Comparison of ENCODE assay signal across 29 cellular contexts in the genomic region with DNA sequence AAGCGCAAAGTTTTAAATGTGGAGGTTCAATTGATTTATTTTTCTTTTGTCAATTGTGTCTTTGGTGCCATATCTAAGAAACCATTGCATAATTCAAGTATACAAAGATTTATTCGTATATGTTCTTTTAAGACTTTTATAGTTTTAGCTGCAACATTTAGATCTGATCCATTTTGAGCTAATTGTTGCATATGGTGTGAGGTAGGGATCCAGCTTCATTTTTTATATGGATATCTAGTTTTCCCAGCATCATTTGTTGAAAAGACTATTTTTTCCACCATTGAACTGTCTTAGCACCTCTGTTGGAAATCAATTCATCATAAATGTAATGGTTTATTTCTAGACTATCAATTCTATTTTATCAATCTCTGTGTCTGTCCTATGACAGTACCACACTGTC. TPM values are rescaled to one million over a fixed set of nuclear protein-coding genes. Genes with fewer than 3 reads are reported as not detected.
DNase-seq lines count a peak whose midpoint lies in the region; ATAC-seq and TF ChIP-seq lines count a peak whose summit lies in the region.
"Had no signal": no experiment of that assay in that cellular context is flagged by ENCODE, and none has a peak within 500 bp of the region (broad histone marks: within the 10 kb centered on the region; RNA-seq: fewer than 3 reads in every experiment).

No MANE protein-coding gene starts in this region.

- H3K36me3 Mint-ChIP-seq in activated naive CD8-positive, alpha-beta T cell: peaks cover 26% of the 10 kb centered on the region
- H3K36me3 Mint-ChIP-seq in activated naive CD8-positive, alpha-beta T cell treated with anti-CD3 and anti-CD28 coated beads, Interleukin-2, amount 50 U/mL, for 24 hours (ENCODE audit: low read depth): peaks cover 47% of the 10 kb centered on the region
- peaks cover 42% of the 10 kb centered on the region for H3K36me3 Mint-ChIP-seq in T-cell

- H3K9me3 ChIP-seq in Peyer's patch (no peaks in the 10 kb centered on the region), right cardiac atrium (ENCODE audit: control insufficient read depth, low read length) (no peaks in the 10 kb centered on the region)

- no peaks in the 10 kb centered on the region for H3K36me3 ChIP-seq in Peyer's patch
- H3K36me3 ChIP-seq: BLaER1 treated with 17β-estradiol and CSF1 and Interleukin-3, amounts not matched to agents 10 nM and 100 nM had no signal

- peaks cover 15% of the 10 kb centered on the region for H3K9me3 Mint-ChIP-seq in activated naive CD8-positive, alpha-beta T cell (ENCODE audit: low read depth)
- H3K9me3 Mint-ChIP-seq in activated naive CD8-positive, alpha-beta T cell treated with anti-CD3 and anti-CD28 coated beads, Interleukin-2, amount 50 U/mL, for 24 hours: peaks cover 20% of the 10 kb centered on the region
- H3K9me3 Mint-ChIP-seq in T-cell: peaks cover 0 to 14% (median 9%) of the 10 kb centered on the region in 3 donors

- TF ChIP-seq CTCF in Peyer's patch (IDR thresholded peaks at IDR 0.05): no peak

- peaks cover 69% of the 10 kb centered on the region for H3K4me1 Mint-ChIP-seq in activated naive CD8-positive, alpha-beta T cell (ENCODE audit: low read depth)
- peaks cover 78% of the 10 kb centered on the region for H3K4me1 Mint-ChIP-seq in activated naive CD8-positive, alpha-beta T cell treated with anti-CD3 and anti-CD28 coated beads, Interleukin-2, amount 50 U/mL, for 24 hours
- peaks cover 68 to 92% (median 81%) of the 10 kb centered on the region in 3 donors for H3K4me1 Mint-ChIP-seq in T-cell

- CTCF ChIA-PET in T-cell (lab: Charles Lee): interaction anchor here in 1 of 2 donors (1.0 to 1.3 kb wide), 2 partner anchors 26 to 48 kb away, joined by 3 read pairs; no protein-coding TSS in a partner anchor

- no peaks in the 10 kb centered on the region for H3K27me3 Mint-ChIP-seq in activated naive CD8-positive, alpha-beta T cell
- H3K27me3 Mint-ChIP-seq in activated naive CD8-positive, alpha-beta T cell treated with anti-CD3 and anti-CD28 coated beads, Interleukin-2, amount 50 U/mL, for 24 hours: no peaks in the 10 kb centered on the region
- no peaks in the 10 kb centered on the region for H3K27me3 Mint-ChIP-seq in T-cell

- 94% methylated on average over 2 of the region's 2 CpGs for WGBS in right cardiac atrium

- no peaks in the 10 kb centered on the region for H3K27me3 ChIP-seq in Peyer's patch
- H3K27me3 ChIP-seq in right cardiac atrium (ENCODE audit: control insufficient read depth, insufficient read depth): no peaks in the 10 kb centered on the region

- H3K4me3 ChIP-seq in Peyer's patch: no peak overlapping the region
- H3K4me3 ChIP-seq in right cardiac atrium (ENCODE audit: low read length): no peak overlapping the region
- H3K4me3 ChIP-seq: BLaER1 treated with 17β-estradiol and CSF1 and Interleukin-3, amounts not matched to agents 10 nM and 100 nM; K562 had no signal

- H3K4me1 ChIP-seq in Peyer's patch: peaks cover 0 to 9% (median 0%) of the 10 kb centered on the region in 4 donors
- no peaks in the 10 kb centered on the region for H3K4me1 ChIP-seq in right cardiac atrium (ENCODE audit: control insufficient read depth, insufficient read depth, low read length)

- H3K27ac ChIP-seq in Peyer's patch (no peak overlapping the region), right cardiac atrium (ENCODE audit: low read length) (no peak overlapping the region)
- H3K27ac ChIP-seq: BLaER1 treated with 17β-estradiol and CSF1 and Interleukin-3, amounts not matched to agents 10 nM and 100 nM had no signal

- intact Hi-C loops in right cardiac atrium (cut with DNase I): loop anchor here in 1 of 4 donors (10.0 kb wide), 1 partner anchor 173 kb away; no protein-coding TSS in a partner anchor

- no peak for ATAC-seq in activated naive CD8-positive, alpha-beta T cell treated with anti-CD3 and anti-CD28 coated beads, Interleukin-2, amount 50 U/mL, for 24 hours
- no peak for ATAC-seq in T-cell (replicated peaks in 1 of 4)
- no peak for ATAC-seq in HG02884 (IDR thresholded peaks at IDR 0.05; ENCODE audit: unreplicated experiment)
- no peak for ATAC-seq in right cardiac atrium
- ATAC-seq: HCT116, K562, PC-3 had no signal

- DNase-seq in activated naive CD8-positive, alpha-beta T cell treated with anti-CD3 and anti-CD28 coated beads, Interleukin-2, amount 50 U/mL, for 24 hours: no peak
- no peak for DNase-seq in T-cell
- peak; percentile 35 to 53 for DNase-seq in erythroblast (lab: John Stamatoyannopoulos, UW)
- DNase-seq in Peyer's patch: no peak
- no peak for DNase-seq in midbrain (lab: John Stamatoyannopoulos, UW)
- DNase-seq in right cardiac atrium: no peak
- DNase-seq: Calu3; DMS79 treated with DMSO at 0.1 percent for 48 hours; GF-D8; Kasumi-1; NCI-H1092 treated with DMSO at 0.1 percent for 48 hours; NCI-H1436; NCI-H187; NCI-H2107; NCI-H446; NCI-H524 treated with DMSO at 0.1 percent for 48 hours; NCI-H774; NK-92 treated with Interleukin-12 subunit alpha and Interleukin-12 subunit beta, amount 100 ng/mL, for 24 hours; PC-3; Right ventricle myocardium superior; RPMI8226 had no signal

- POLR2A ChIA-PET in T-cell (lab: Charles Lee): interaction anchor here in 1 of 2 donors (0.7 to 1.1 kb wide), 2 partner anchors 34 to 48 kb away, joined by 4 read pairs; no protein-coding TSS in a partner anchor

- H3K4me3 Mint-ChIP-seq in activated naive CD8-positive, alpha-beta T cell: peak overlapping the region; percentile 51
- H3K4me3 Mint-ChIP-seq in activated naive CD8-positive, alpha-beta T cell treated with anti-CD3 and anti-CD28 coated beads, Interleukin-2, amount 50 U/mL, for 24 hours: no peak overlapping the region
- peak overlapping the region in 1 of 3 donors; percentile 99 for H3K4me3 Mint-ChIP-seq in T-cell

- TF ChIP-seq POLR2A in erythroblast (IDR thresholded peaks at IDR 0.05; ENCODE audit: low read length) (no peak), Peyer's patch (IDR thresholded peaks at IDR 0.05) (no peak)

- H3K27ac Mint-ChIP-seq in activated naive CD8-positive, alpha-beta T cell: peak overlapping the region; percentile 97
- H3K27ac Mint-ChIP-seq in activated naive CD8-positive, alpha-beta T cell treated with anti-CD3 and anti-CD28 coated beads, Interleukin-2, amount 50 U/mL, for 24 hours: no peak overlapping the region
- peak overlapping the region; percentile 84 to 85 for H3K27ac Mint-ChIP-seq in T-cell

RNA-seq across cellular contexts. Expression of a gene that starts 2.1 kb away (rescaled TPM):
- total RNA-seq in T-cell (100 to 1,000 TPM; 173 to 438 (median 340) TPM), Peyer's patch (10 to 100 TPM in 1 of 4 donors, 1 to 10 TPM in 1, not detected in 2; 3.1 to 22.3 TPM), right cardiac atrium (under 1 TPM in 2 of 4 donors, not detected in 2; 0.19 to 0.20 TPM)
- polyA plus RNA-seq in right cardiac atrium: 0.11 TPM
- total RNA-seq: Calu3, H4, M059J, PC-3, Right ventricle myocardium superior, SK-MEL-5 had no signal

Comparison
In these comparisons a context has a peak if more than half of its experiments do, and no peak if none do; other contexts are left out.
1. DNase-seq: peak in erythroblast (2 of 2); none in activated naive CD8-positive, alpha-beta T cell treated with anti-CD3 and anti-CD28 coated beads, Interleukin-2, amount 50 U/mL, for 24 hours (single experiment), T-cell (0 of 34), Peyer's patch (0 of 3), midbrain (single experiment) and right cardiac atrium (0 of 3).
2. RNA of a gene that starts 2.1 kb away (total RNA-seq): 173 to 438 TPM in T-cell; 3.1 to 22.3 TPM in Peyer's patch and 0.19 to 0.20 TPM in right cardiac atrium; every median in the first group is over 4 times any median in the second.